9 cellular contexts compared by ENCODE assay signal in genomic region chr17:39740357-39741111, GRCh38. TPM values are rescaled to one million over a fixed set of nuclear protein-coding genes. Genes with fewer than 3 reads are reported as not detected.
DNase-seq lines count a peak whose midpoint lies in the region; ATAC-seq, FAIRE-seq and TF ChIP-seq lines count a peak whose summit lies in the region.
"Had no signal": no experiment of that assay in that cellular context is flagged by ENCODE, and none has a peak within 500 bp of the region (broad histone marks: within the 10 kb centered on the region; RNA-seq: fewer than 3 reads in every experiment).

No MANE protein-coding gene starts in this region.

- ATAC-seq in GM19463 (IDR thresholded peaks at IDR 0.05; ENCODE audit: unreplicated experiment) (no peak), HG02763 (IDR thresholded peaks at IDR 0.05; ENCODE audit: unreplicated experiment) (no peak)
- ATAC-seq: T-cell had no signal

- no peaks in the 10 kb centered on the region for H3K9me3 ChIP-seq in hepatocyte (ENCODE audit: low read depth)
- no peaks in the 10 kb centered on the region for H3K9me3 ChIP-seq in small intestine (ENCODE audit: control insufficient read depth, low read depth)

- H4K20me1 ChIP-seq in hepatocyte (ENCODE audit: insufficient read depth, poor library complexity, severe bottlenecking) = peaks cover 5% of the 10 kb centered on the region

- H3K27me3 ChIP-seq in hepatocyte (no peaks in the 10 kb centered on the region), small intestine (ENCODE audit: control insufficient read depth in 2 of 2, insufficient read depth in 2 of 2, low read length in 2 of 2) (peaks cover 0 to 4% of the 10 kb centered on the region in 2 donors)

- H3K36me3 ChIP-seq in hepatocyte (replicated peaks; ENCODE audit: insufficient read depth, low read depth) (no peaks in the 10 kb centered on the region), small intestine (ENCODE audit: control insufficient read depth in 2 of 2, insufficient read depth in 2 of 2, low read length in 2 of 2) (peaks cover 0 to 2% of the 10 kb centered on the region in 2 donors)

- peak overlapping the region; percentile 95 for H3K27ac ChIP-seq in RWPE1
- peak overlapping the region; percentile 99 for H3K27ac ChIP-seq in hepatocyte
- peak overlapping the region; percentile 91 to 93 for H3K27ac ChIP-seq in small intestine (ENCODE audit: low read depth in 1 of 2, low read length in 1 of 2)

- H2AFZ ChIP-seq in hepatocyte = no peak overlapping the region

- POLR2A ChIA-PET in RWPE1 (lab: Yijun Ruan, JAX; ENCODE audit: low non-redundant PET) = interaction anchor here (0.6 kb wide), 1 partner anchor 9 kb away, joined by 4 read pairs; no protein-coding TSS in a partner anchor

- peak overlapping the region; percentile 20 for H3K4me3 ChIP-seq in hepatocyte
- H3K4me3 ChIP-seq in small intestine (ENCODE audit: low read depth in 1 of 2, low read length in 2 of 2) = peak overlapping the region in 1 of 2 donors; percentile 67

- TF ChIP-seq CTCF in RWPE1 (conservative IDR thresholded peaks at IDR 0.05; ENCODE audit: low read depth) = no peak
- TF ChIP-seq CTCF in hepatocyte (IDR thresholded peaks at IDR 0.05; ENCODE audit: poor library complexity) = no peak

- peak overlapping the region; percentile 93 for H3K4me2 ChIP-seq in hepatocyte

- H3K9me2 ChIP-seq in hepatocyte (replicated peaks; ENCODE audit: insufficient read depth) = no peaks in the 10 kb centered on the region

- WGBS in hepatocyte (ENCODE audit: low lambda C conversion rate, missing lambda C conversion rate) = 27% methylated on average over 16 of the region's 16 CpGs
- WGBS in small intestine, 3 donors = 11 to 39% (median 24%) methylated on average over 15 to 16 of the region's 16 CpGs

- H3K79me2 ChIP-seq in hepatocyte = peaks cover 23% of the 10 kb centered on the region

- CTCF ChIA-PET in RWPE1 (lab: Yijun Ruan, JAX) = interaction anchor here (1.9 kb wide), 1 partner anchor 10 kb away, joined by 8 read pairs; the partner anchor contains the start of gene MIEN1

- DNase-seq in NCI-H1417 (lab: John Stamatoyannopoulos, UW) = peak in 2 of 3 experiments; percentile 69 to 72
- no peak for DNase-seq in NCI-H1417 treated with DMSO at 0.1 percent for 48 hours (lab: John Stamatoyannopoulos, UW)
- DNase-seq in RWPE1 (ENCODE audit: low spot score) = peak; percentile 87
- peak; percentile 75 for DNase-seq in hepatocyte (ENCODE audit: low spot score)
- DNase-seq in small intestine = no peak
- no peak for DNase-seq in OCI-M2 (lab: John Stamatoyannopoulos, UW; ENCODE audit: unreplicated experiment)
- DNase-seq: T-cell had no signal

- FAIRE-seq in small intestine (lab: Jason Lieb, UNC) = no peak

- peaks cover 37% of the 10 kb centered on the region for H3K4me1 ChIP-seq in hepatocyte (ENCODE audit: insufficient read depth)
- peaks cover 0 to 2% of the 10 kb centered on the region in 2 donors for H3K4me1 ChIP-seq in small intestine (ENCODE audit: control insufficient read depth in 2 of 2, insufficient read depth in 1 of 2, low read depth in 1 of 2, low read length in 1 of 2)

RNA-seq across cellular contexts. Expression of gene GRB7, which starts 2.8 kb away (rescaled TPM):
- total RNA-seq in hepatocyte = 19.0 and 22.8 TPM in 2 replicates
- polyA plus RNA-seq in hepatocyte (29.4 and 29.7 TPM in 2 replicates), small intestine (10 to 100 TPM; 10.9 to 13.9 (median 12.2) TPM)

RNA-seq across cellular contexts. Expression of gene MIEN1, which starts 10.2 kb away (rescaled TPM):
- 37.2 and 72.6 TPM in 2 replicates for total RNA-seq in hepatocyte
- polyA plus RNA-seq in hepatocyte (129 and 133 TPM in 2 replicates), small intestine (100 to 1,000 TPM in 2 of 3 donors, 10 to 100 TPM in 1; 74.0 to 155 (median 154) TPM)

RNA-seq across cellular contexts. Expression of gene ERBB2, which starts 40.7 kb away (rescaled TPM):
- total RNA-seq in hepatocyte = 77.7 and 93.1 TPM in 2 replicates
- polyA plus RNA-seq in hepatocyte (72.9 and 76.4 TPM in 2 replicates), small intestine (10 to 100 TPM; 43.0 to 83.2 (median 56.2) TPM)

RNA-seq across cellular contexts. Expression of gene PGAP3, which starts 52.7 kb away (rescaled TPM):
- 26.8 and 33.0 TPM in 2 replicates for total RNA-seq in hepatocyte
- polyA plus RNA-seq in hepatocyte (35.4 and 35.6 TPM in 2 replicates), small intestine (10 to 100 TPM; 20.6 to 35.5 (median 21.6) TPM)

Comparison
In these comparisons a context has a peak if more than half of its experiments do, and no peak if none do; other contexts are left out.
1. DNase-seq: peak in NCI-H1417 (2 of 3), RWPE1 (single experiment) and hepatocyte (single experiment); none in NCI-H1417 treated with DMSO at 0.1 percent for 48 hours (single experiment), small intestine (single experiment) and OCI-M2 (single experiment).
2. Peak in every context shown above with its lines, with median percentiles within 50 percentile points of each other: H3K27ac ChIP-seq.